In genomic region chr19:452829-453228, GRCh38 we compare ENCODE assay signal across 6 cellular contexts. TPM values are rescaled to one million over a fixed set of nuclear protein-coding genes. Genes with fewer than 3 reads are reported as not detected.
"Had no signal": no experiment of that assay in that cellular context is flagged by ENCODE, and none has a peak within 500 bp of the region (broad histone marks: within the 10 kb centered on the region; RNA-seq: fewer than 3 reads in every experiment).

No MANE protein-coding gene starts in this region.

- ATAC-seq: GM23338, K562 had no signal

- H3K4me3 ChIP-seq: GM23338, K562 had no signal

- DNase-seq: H9, HCEC 1CT, IMR-90 had no signal

RNA-seq across cellular contexts. Expression of gene SHC2, which starts 8.0 kb away (rescaled TPM):
- total RNA-seq: HT-29, IMR-90 had no signal

RNA-seq across cellular contexts. Expression of gene MADCAM1, which starts 43.5 kb away (rescaled TPM):
- total RNA-seq: IMR-90 had no signal

RNA-seq across cellular contexts. Expression of gene C2CD4C, which starts 43.9 kb away (rescaled TPM):
- total RNA-seq: K562 had no signal
